8 cellular contexts compared by ENCODE assay signal in genomic region chr3:8629151-8630021, GRCh38. TPM values are rescaled to one million over a fixed set of nuclear protein-coding genes. Genes with fewer than 3 reads are reported as not detected.
DNase-seq lines count a peak whose midpoint lies in the region; ATAC-seq and TF ChIP-seq lines count a peak whose summit lies in the region.

No MANE protein-coding gene starts in this region.

- TF ChIP-seq CTCF in left ventricle myocardium inferior (IDR thresholded peaks at IDR 0.05; ENCODE audit: borderline replicate concordance) (no peak), fibroblast of villous mesenchyme (IDR thresholded peaks at IDR 0.05; ENCODE audit: insufficient read depth, low read depth, low read length) (no peak)

- H3K27me3 ChIP-seq in left ventricle myocardium inferior (ENCODE audit: low read depth) = no peaks in the 10 kb centered on the region

- no peaks in the 10 kb centered on the region for H3K9me3 ChIP-seq in left ventricle myocardium inferior (replicated peaks)

- no peaks in the 10 kb centered on the region for H3K36me3 ChIP-seq in left ventricle myocardium inferior

- no peaks in the 10 kb centered on the region for H3K4me1 ChIP-seq in left ventricle myocardium inferior

- no peak overlapping the region for H3K4me3 ChIP-seq in left ventricle myocardium inferior
- no peak overlapping the region for H3K4me3 ChIP-seq in fibroblast of villous mesenchyme (ENCODE audit: low read depth, low read length)

- intact Hi-C loops in left cardiac atrium (cut with DNase I) (no loop called here), left ventricle myocardium inferior (cut with micrococcal nuclease) (no loop called here)

- ATAC-seq in left cardiac atrium (peak in 1 of 2 donors; percentile 70), HG03095 (IDR thresholded peaks at IDR 0.05; ENCODE audit: unreplicated experiment) (no peak)

- peak; percentile 58 for DNase-seq in left cardiac atrium
- no peak for DNase-seq in left ventricle myocardium inferior
- DNase-seq in HK-2 (ENCODE audit: unreplicated experiment) = peak; percentile 87
- DNase-seq in activated CD4-positive, alpha-beta T cell treated with anti-CD3 and anti-CD28 coated beads, Interleukin-2, amount 50 U/mL, for 4 hours = peak; percentile 20 to 43
- DNase-seq in fibroblast of villous mesenchyme (ENCODE audit: low read depth) = peak; percentile 82
- peak; percentile 58 for DNase-seq in stimulated activated CD4-positive, alpha-beta T cell treated with anti-CD3 and anti-CD28 coated beads, Interleukin-4, amount 100 ng/mL, for 1 hour
- no peak for DNase-seq in NCI-H526 treated with DMSO at 0.1 percent for 48 hours (lab: John Stamatoyannopoulos, UW)

- H3K27ac ChIP-seq in left ventricle myocardium inferior (replicated peaks) = no peak overlapping the region

RNA-seq across cellular contexts. Expression of gene SSUH2, which starts 15.2 kb away (rescaled TPM):
- total RNA-seq in left cardiac atrium (under 1 TPM; 0.71 to 0.91 TPM), left ventricle myocardium inferior (1.1 TPM), fibroblast of villous mesenchyme (0.32 TPM in 1 of 2 replicates, not detected in the other)

Comparison
In these comparisons a context has a peak if more than half of its experiments do, and no peak if none do; other contexts are left out.
1. DNase-seq: peak in left cardiac atrium (single experiment), HK-2 (single experiment), activated CD4-positive, alpha-beta T cell treated with anti-CD3 and anti-CD28 coated beads, Interleukin-2, amount 50 U/mL, for 4 hours (2 of 2), fibroblast of villous mesenchyme (single experiment) and stimulated activated CD4-positive, alpha-beta T cell treated with anti-CD3 and anti-CD28 coated beads, Interleukin-4, amount 100 ng/mL, for 1 hour (single experiment); none in left ventricle myocardium inferior (single experiment) and NCI-H526 treated with DMSO at 0.1 percent for 48 hours (single experiment).